Comparison of ENCODE assay signal across 8 cellular contexts in the genomic region with DNA sequence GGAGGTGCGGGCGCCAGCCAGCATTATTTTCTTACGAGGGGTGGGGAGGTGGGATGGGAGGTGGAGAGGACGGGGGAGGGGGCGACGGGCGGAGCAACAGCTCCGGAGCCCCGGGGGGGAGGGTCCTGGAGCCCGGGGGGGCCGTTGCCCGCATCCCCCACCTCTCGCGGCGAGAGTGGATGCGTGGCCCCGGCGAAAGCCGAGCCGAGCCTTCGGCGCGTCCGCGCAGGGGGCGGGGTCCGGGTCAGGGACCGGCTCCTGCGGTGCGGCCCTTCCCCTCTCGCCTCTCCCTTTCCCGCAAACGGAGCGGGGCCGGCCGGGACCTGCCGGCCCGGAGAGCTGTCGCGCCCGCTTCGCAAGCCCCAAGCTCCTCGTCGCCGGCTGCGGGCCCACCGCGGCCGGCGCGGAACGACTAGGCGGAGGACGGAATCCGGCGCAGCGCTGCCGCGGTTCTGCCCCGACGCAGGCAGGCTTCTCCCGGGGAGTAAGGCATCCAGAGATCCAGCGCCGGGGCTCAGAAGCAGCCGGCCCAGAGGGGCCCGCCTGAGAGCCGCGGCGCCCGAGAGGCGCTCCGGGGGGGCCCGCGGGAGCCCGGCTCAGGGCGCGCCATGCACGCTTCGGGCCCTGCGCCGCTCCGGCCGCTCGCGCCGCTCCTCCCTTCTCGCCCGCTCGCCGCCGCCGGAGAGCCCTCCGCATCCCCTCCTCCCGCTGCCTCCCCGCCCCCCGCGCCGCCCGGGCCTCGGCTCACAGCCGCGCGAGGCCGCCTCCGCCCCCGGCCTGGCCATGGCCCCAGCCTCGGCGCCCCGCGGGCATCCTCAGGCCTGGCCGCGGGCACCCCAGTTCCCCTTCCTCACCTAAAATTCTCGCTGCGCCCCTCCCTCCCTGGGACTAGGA. TPM values are rescaled to one million over a fixed set of nuclear protein-coding genes. Genes with fewer than 3 reads are reported as not detected.
DNase-seq lines count a peak whose midpoint lies in the region; ATAC-seq and TF ChIP-seq lines count a peak whose summit lies in the region.

No MANE protein-coding gene starts in this region.

- H3K36me3 Mint-ChIP-seq in T-helper 17 cell (ENCODE audit: low read depth) (peaks cover 5% of the 10 kb centered on the region), neural crest cell (ENCODE audit: low read depth) (no peaks in the 10 kb centered on the region)

- peak; percentile 65 for DNase-seq in NCI-H82 (lab: John Stamatoyannopoulos, UW)
- no peak for DNase-seq in NCI-H82 treated with DMSO at 0.1 percent for 48 hours (lab: John Stamatoyannopoulos, UW; ENCODE audit: unreplicated experiment)
- no peak for DNase-seq in T-helper 17 cell
- peak; percentile 1 for DNase-seq in foreskin melanocyte
- DNase-seq in neural crest cell (ENCODE audit: low read depth, low spot score): peak; percentile 37
- no peak for DNase-seq in dedifferentiated amniotic fluid mesenchymal stem cell (ENCODE audit: extremely low spot score)
- DNase-seq in kidney glomerular epithelial cell (lab: John Stamatoyannopoulos, UW): no peak

- H3K9me3 Mint-ChIP-seq in neural crest cell: no peaks in the 10 kb centered on the region

- no peak overlapping the region for H3K27ac Mint-ChIP-seq in T-helper 17 cell
- H3K27ac Mint-ChIP-seq in neural crest cell (ENCODE audit: unreplicated experiment): no peak overlapping the region

- H3K27me3 Mint-ChIP-seq in T-helper 17 cell: peaks cover 59% of the 10 kb centered on the region
- H3K27me3 Mint-ChIP-seq in neural crest cell (ENCODE audit: low read depth): peaks cover 75% of the 10 kb centered on the region

- H3K9me3 ChIP-seq in T-helper 17 cell (ENCODE audit: control insufficient read depth, low read length, poor library complexity, severe bottlenecking): no peaks in the 10 kb centered on the region

- H3K4me1 Mint-ChIP-seq in T-helper 17 cell (peaks cover 6% of the 10 kb centered on the region), neural crest cell (peaks cover 9% of the 10 kb centered on the region)

- TF ChIP-seq CTCF in neural crest cell (conservative IDR thresholded peaks at IDR 0.05): no peak

- ATAC-seq in T-helper 17 cell (no peak), GM19035 (IDR thresholded peaks at IDR 0.05; ENCODE audit: unreplicated experiment) (no peak)

- H3K4me3 Mint-ChIP-seq in T-helper 17 cell (peak overlapping the region; percentile 74), neural crest cell (peak overlapping the region; percentile 85)

RNA-seq across cellular contexts. Expression of gene ADCY5, which starts 0.4 kb away (rescaled TPM):
- total RNA-seq in T-helper 17 cell (not detected), neural crest cell (2.2 and 2.8 TPM in 2 replicates)

Comparison
In these comparisons a context has a peak if more than half of its experiments do, and no peak if none do; other contexts are left out.
1. DNase-seq: peak in NCI-H82 (single experiment), foreskin melanocyte (single experiment) and neural crest cell (single experiment); none in NCI-H82 treated with DMSO at 0.1 percent for 48 hours (single experiment), T-helper 17 cell (0 of 3), dedifferentiated amniotic fluid mesenchymal stem cell (single experiment) and kidney glomerular epithelial cell (single experiment).